Comparison of ENCODE assay signal across 15 cellular contexts in genomic region chr9:36731068-36731467, GRCh38.
"Had no signal": no experiment of that assay in that cellular context is flagged by ENCODE, and none has a peak within 500 bp of the region (broad histone marks: within the 10 kb centered on the region; RNA-seq: fewer than 3 reads in every experiment).

No MANE protein-coding gene starts in this region.

- H3K4me1 ChIP-seq: left ventricle myocardium inferior, sigmoid colon had no signal

- H3K9me3 ChIP-seq: left ventricle myocardium inferior, sigmoid colon had no signal

- H3K4me3 Mint-ChIP-seq: activated CD4-positive, alpha-beta T cell treated with anti-CD3 and anti-CD28 coated beads, Interleukin-2, amount 10 ng/mL, durations not matched to agents 24 days and 14 days; activated T-helper 17 cell treated with anti-CD3 and anti-CD28 coated beads, Interleukin-2, amount 50 U/mL, for 72 hours; dendritic cell treated with granulocyte-macrophage colony-stimulating factor and Interleukin-4, amounts not matched to agents 40 ng/mL and 50 ng/mL, for 4 days; nephron progenitor cell had no signal

- H3K4me3 ChIP-seq: left ventricle myocardium inferior, sigmoid colon had no signal

- H3K27ac Mint-ChIP-seq: activated CD4-positive, alpha-beta T cell treated with anti-CD3 and anti-CD28 coated beads, Interleukin-2, amount 10 ng/mL, durations not matched to agents 24 days and 14 days; activated T-helper 17 cell treated with anti-CD3 and anti-CD28 coated beads, Interleukin-2, amount 50 U/mL, for 72 hours; dendritic cell treated with granulocyte-macrophage colony-stimulating factor and Interleukin-4, amounts not matched to agents 40 ng/mL and 50 ng/mL, for 4 days; nephron progenitor cell had no signal

- H3K27ac ChIP-seq: left ventricle myocardium inferior, sigmoid colon, VCaP had no signal

- H3K27me3 Mint-ChIP-seq: activated CD4-positive, alpha-beta T cell treated with anti-CD3 and anti-CD28 coated beads, Interleukin-2, amount 10 ng/mL, durations not matched to agents 24 days and 14 days; activated T-helper 17 cell treated with anti-CD3 and anti-CD28 coated beads, Interleukin-2, amount 50 U/mL, for 72 hours had no signal

- DNase-seq: activated CD4-positive, alpha-beta T cell treated with anti-CD3 and anti-CD28 coated beads, Interleukin-2, amount 10 ng/mL, durations not matched to agents 24 days and 14 days; activated naive CD4-positive, alpha-beta T cell treated with anti-CD3 and anti-CD28 coated beads, Interleukin-2, amount 50 U/mL, for 16 hours; activated T-cell treated with anti-CD3 and anti-CD28 coated beads for 4 hours; central memory CD4-positive, alpha-beta T cell; kidney; left ventricle myocardium inferior; mesenchymal stem cell; nephron progenitor cell; sigmoid colon; stimulated activated CD4-positive, alpha-beta T cell treated with anti-CD3 and anti-CD28 coated beads, Interleukin-2, amount 100 ng/mL, for 24 hours; stimulated activated naive CD4-positive, alpha-beta T cell treated with Interleukin-2 at 50 U/mL for 16 hours; T1000 had no signal

- H3K9me3 Mint-ChIP-seq: activated CD4-positive, alpha-beta T cell treated with anti-CD3 and anti-CD28 coated beads, Interleukin-2, amount 10 ng/mL, durations not matched to agents 24 days and 14 days; activated T-helper 17 cell treated with anti-CD3 and anti-CD28 coated beads, Interleukin-2, amount 50 U/mL, for 72 hours; dendritic cell treated with granulocyte-macrophage colony-stimulating factor and Interleukin-4, amounts not matched to agents 40 ng/mL and 50 ng/mL, for 4 days; nephron progenitor cell had no signal

- H3K36me3 ChIP-seq: left ventricle myocardium inferior, sigmoid colon had no signal

- FAIRE-seq: kidney had no signal

- H3K4me1 Mint-ChIP-seq: activated CD4-positive, alpha-beta T cell treated with anti-CD3 and anti-CD28 coated beads, Interleukin-2, amount 10 ng/mL, durations not matched to agents 24 days and 14 days; activated T-helper 17 cell treated with anti-CD3 and anti-CD28 coated beads, Interleukin-2, amount 50 U/mL, for 72 hours had no signal
